25 cellular contexts compared by ENCODE assay signal in the genomic region with DNA sequence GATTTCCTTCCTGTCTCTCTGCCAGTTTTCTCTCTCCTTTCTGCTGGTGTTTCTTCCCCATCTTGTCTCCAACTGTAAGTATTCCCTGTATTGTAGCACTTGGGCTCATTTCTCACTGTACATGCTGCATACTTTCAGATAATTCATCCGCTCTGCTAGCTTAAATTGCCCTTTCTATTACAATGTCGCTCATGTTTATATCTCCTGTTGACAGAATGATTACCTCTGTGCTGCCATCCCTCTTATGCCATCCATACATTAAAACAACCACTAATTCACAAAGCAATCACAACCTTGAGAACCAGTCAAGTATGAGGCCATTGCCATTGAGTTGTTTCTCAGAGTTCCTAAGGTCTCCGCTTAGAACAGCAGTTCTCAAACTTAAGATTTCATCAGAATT.
"Had no signal": no experiment of that assay in that cellular context is flagged by ENCODE, and none has a peak within 500 bp of the region (broad histone marks: within the 10 kb centered on the region; RNA-seq: fewer than 3 reads in every experiment).

No MANE protein-coding gene starts in this region.

- H3K4me1 ChIP-seq: stomach, suprapubic skin, testis, thyroid gland, tibial artery, transverse colon, upper lobe of left lung, upper lobe of right lung, uterus, vagina had no signal

- H3K36me3 ChIP-seq: stomach, suprapubic skin, thoracic aorta, thyroid gland, tibial artery, tibial nerve, transverse colon, upper lobe of left lung, upper lobe of right lung, uterus, vagina had no signal

- H3K4me3 ChIP-seq: stomach, suprapubic skin, testis, thoracic aorta, thyroid gland, tibial artery, tibial nerve, transverse colon, upper lobe of left lung, upper lobe of right lung, uterus, vagina had no signal

- H3K27me3 ChIP-seq: stomach, suprapubic skin, testis, thyroid gland, tibial artery, tibial nerve, transverse colon, upper lobe of left lung, upper lobe of right lung, uterus, vagina had no signal

- H3K9me3 ChIP-seq: stomach, suprapubic skin, testis, thoracic aorta, thyroid gland, tibial artery, tibial nerve, transverse colon, upper lobe of left lung, upper lobe of right lung, uterus, vagina had no signal

- DNase-seq: stimulated activated CD4-positive, alpha-beta T cell treated with anti-CD3 and anti-CD28 coated beads, Interleukin-2, amount 100 ng/mL, for 48 hours; stimulated activated CD4-positive, alpha-beta T cell treated with anti-CD3 and anti-CD28 coated beads, Interleukin-4, amount 100 ng/mL, for 1 hour; stimulated activated CD4-positive, alpha-beta T cell treated with anti-CD3 and anti-CD28 coated beads, Interleukin-4, amount 100 ng/mL, for 24 hours; stimulated activated CD4-positive, alpha-beta T cell treated with anti-CD3 and anti-CD28 coated beads, Interleukin-4, amount 100 ng/mL, for 4 hours; stimulated activated CD8-positive, alpha-beta memory T cell treated with anti-CD3 and anti-CD28 coated beads, Interleukin-4, amount 100 ng/mL, for 48 hours; stimulated activated naive B cell treated with anti-CD40 and anti-IgM and Interleukin-4, amounts not matched to agents 10 μg/mL and 1 μg/mL and 100 μg/mL, for 72 hours; stimulated activated naive CD4-positive, alpha-beta T cell; stimulated activated naive CD4-positive, alpha-beta T cell treated with Interleukin-2 at 50 U/mL for 16 hours; stimulated activated naive CD8-positive, alpha-beta T cell treated with anti-CD3 and anti-CD28 coated beads, Interleukin-15, amount 100 ng/mL, for 72 hours; stimulated activated naive CD8-positive, alpha-beta T cell treated with anti-CD3 and anti-CD28 coated beads, Interleukin-15, Interleukin-2, amounts not matched to agents 100 U/mL and 50 U/mL, for 24 hours; stomach; substantia nigra; testis; thyroid gland; tibial artery; transverse colon; trophoblast cell; upper lobe of left lung; upper lobe of right lung; uterus had no signal

- FAIRE-seq: urothelium cell line had no signal

- H3K27ac ChIP-seq: stomach, suprapubic skin, testis, thoracic aorta, thyroid gland, tibial artery, tibial nerve, transverse colon, upper lobe of left lung, upper lobe of right lung, uterus, vagina had no signal
